Comparison of ENCODE assay signal across 18 cellular contexts in genomic region chr2:191699341-191699945, GRCh38. TPM values are rescaled to one million over a fixed set of nuclear protein-coding genes. Genes with fewer than 3 reads are reported as not detected.
A peak's percentile ranks its signal among the peaks of the same experiment; 100 is the strongest.
DNase-seq lines count a peak whose midpoint lies in the region; ATAC-seq, FAIRE-seq and TF ChIP-seq lines count a peak whose summit lies in the region.
"Had no signal": no experiment of that assay in that cellular context is flagged by ENCODE, and none has a peak within 500 bp of the region (broad histone marks: within the 10 kb centered on the region; RNA-seq: fewer than 3 reads in every experiment).

No MANE protein-coding gene starts in this region.

- H4K20me1 ChIP-seq in K562 (replicated peaks; ENCODE audit: control insufficient read depth, insufficient read depth, low read length): no peaks in the 10 kb centered on the region
- H4K20me1 ChIP-seq: BLaER1 had no signal

- H3K9me3 ChIP-seq in K562 (replicated peaks; ENCODE audit: control insufficient read depth, insufficient read depth, low read depth, low read length) (peaks cover 4% of the 10 kb centered on the region; the same call in 1 of the 2 replicates), esophagus squamous epithelium (no peaks in the 10 kb centered on the region)
- H3K9me3 ChIP-seq: BLaER1, HAP-1 had no signal

- H3K4me2 ChIP-seq in K562 (ENCODE audit: insufficient read depth, low read length): no peak overlapping the region
- H3K4me2 ChIP-seq: BLaER1 had no signal

- H3K36me3 ChIP-seq in K562 (ENCODE audit: control insufficient read depth, insufficient read depth, low read length): no peaks in the 10 kb centered on the region
- no peaks in the 10 kb centered on the region for H3K36me3 ChIP-seq in esophagus squamous epithelium
- H3K36me3 ChIP-seq: BLaER1, HAP-1 had no signal

- no peak overlapping the region for H3K4me3 ChIP-seq in K562
- H3K4me3 ChIP-seq in fibroblast of villous mesenchyme (ENCODE audit: low read depth, low read length): no peak overlapping the region
- H3K4me3 ChIP-seq in esophagus squamous epithelium: no peak overlapping the region
- H3K4me3 ChIP-seq: BLaER1, HAP-1 had no signal

- no peaks in the 10 kb centered on the region for H3K4me1 ChIP-seq in K562 (replicated peaks in 1 of 2; ENCODE audit: control insufficient read depth in 2 of 2, insufficient read depth in 2 of 2, low read length in 2 of 2)
- no peaks in the 10 kb centered on the region for H3K4me1 ChIP-seq in esophagus squamous epithelium
- H3K4me1 ChIP-seq: BLaER1, HAP-1 had no signal

- peaks cover 14% of the 10 kb centered on the region for H3K36me3 Mint-ChIP-seq in activated naive CD8-positive, alpha-beta T cell treated with anti-CD3 and anti-CD28 coated beads, Interleukin-2, amount 10 ng/mL, durations not matched to agents 7 days and 5 days
- H3K36me3 Mint-ChIP-seq in activated naive CD8-positive, alpha-beta T cell treated with anti-CD3 and anti-CD28 coated beads for 36 hours: peaks cover 12% of the 10 kb centered on the region

- TF ChIP-seq POLR2A in K562 (conservative IDR thresholded peaks at IDR 0.05) (no peak; the same call in 1 of the 2 replicates), esophagus squamous epithelium (IDR thresholded peaks at IDR 0.05) (no peak)

- no peaks in the 10 kb centered on the region for H3K79me2 ChIP-seq in K562 (ENCODE audit: control insufficient read depth, insufficient read depth, low read length)

- H3K27ac Mint-ChIP-seq in activated naive CD8-positive, alpha-beta T cell treated with anti-CD3 and anti-CD28 coated beads, Interleukin-2, amount 10 ng/mL, durations not matched to agents 7 days and 5 days: no peak overlapping the region
- H3K27ac Mint-ChIP-seq in activated naive CD8-positive, alpha-beta T cell treated with anti-CD3 and anti-CD28 coated beads for 36 hours: no peak overlapping the region
- H3K27ac Mint-ChIP-seq: CD8-positive, alpha-beta T cell had no signal

- no peak overlapping the region for H3K9ac ChIP-seq in K562 (ENCODE audit: insufficient read depth in 1 of 2, low read depth in 2 of 2, low read length in 2 of 2)
- H3K9ac ChIP-seq: BLaER1 had no signal

- TF ChIP-seq CTCF in K562 (IDR thresholded peaks at IDR 0.05 in 2 of 3, conservative IDR thresholded peaks at IDR 0.05 in 1 of 3; ENCODE audit: insufficient read depth in 2 of 3, low read depth in 1 of 3, low read length in 3 of 3): no peak
- TF ChIP-seq CTCF in fibroblast of villous mesenchyme (IDR thresholded peaks at IDR 0.05; ENCODE audit: insufficient read depth, low read depth, low read length): no peak
- TF ChIP-seq CTCF in esophagus squamous epithelium (IDR thresholded peaks at IDR 0.05): no peak

- WGBS in K562 (ENCODE audit: insufficient coverage, low coverage, missing lambda C conversion rate): 72% methylated on average over 10 of the region's 10 CpGs
- 76 to 83% methylated on average over 10 of the region's 10 CpGs for WGBS in esophagus squamous epithelium, 2 donors

- H3K27ac ChIP-seq in K562 (ENCODE audit: extremely low read depth, low read depth, low read length): no peak overlapping the region
- H3K27ac ChIP-seq in esophagus squamous epithelium: no peak overlapping the region
- H3K27ac ChIP-seq: BLaER1 had no signal

- no peak for FAIRE-seq in K562 (lab: Jason Lieb, UNC)

- H3K4me3 Mint-ChIP-seq in activated naive CD8-positive, alpha-beta T cell treated with anti-CD3 and anti-CD28 coated beads, Interleukin-2, amount 10 ng/mL, durations not matched to agents 7 days and 5 days: no peak overlapping the region
- H3K4me3 Mint-ChIP-seq in activated naive CD8-positive, alpha-beta T cell treated with anti-CD3 and anti-CD28 coated beads for 36 hours: no peak overlapping the region
- H3K4me3 Mint-ChIP-seq: CD8-positive, alpha-beta T cell had no signal

- H3K27me3 ChIP-seq in K562 (ENCODE audit: control insufficient read depth in 2 of 2, insufficient read depth in 2 of 2, low read length in 2 of 2): no peaks in the 10 kb centered on the region
- H3K27me3 ChIP-seq in esophagus squamous epithelium: no peaks in the 10 kb centered on the region
- H3K27me3 ChIP-seq: BLaER1 had no signal

- in situ Hi-C loops in K562 (cut with MboI): no loop called here

- peaks cover 2% of the 10 kb centered on the region for H3K4me1 Mint-ChIP-seq in activated naive CD8-positive, alpha-beta T cell treated with anti-CD3 and anti-CD28 coated beads, Interleukin-2, amount 10 ng/mL, durations not matched to agents 7 days and 5 days
- no peaks in the 10 kb centered on the region for H3K4me1 Mint-ChIP-seq in activated naive CD8-positive, alpha-beta T cell treated with anti-CD3 and anti-CD28 coated beads for 36 hours

- intact Hi-C loops in K562 (cut with micrococcal nuclease): no loop called here
- intact Hi-C loops in esophagus squamous epithelium (cut with DNase I): no loop called here

- no peak overlapping the region for H2AFZ ChIP-seq in K562 (ENCODE audit: low read depth, low read length)

- ATAC-seq in activated naive CD8-positive, alpha-beta T cell treated with anti-CD3 and anti-CD28 coated beads, Interleukin-2, amount 10 ng/mL, durations not matched to agents 7 days and 5 days (ENCODE audit: low read depth): peak; percentile 26
- ATAC-seq in K562: no peak
- ATAC-seq in HG02840 (IDR thresholded peaks at IDR 0.05; ENCODE audit: low FRiP score, unreplicated experiment): no peak
- ATAC-seq: CD8-positive, alpha-beta T cell; Panc1; Right ventricle myocardium inferior had no signal

- H3K9me1 ChIP-seq in K562 (ENCODE audit: control insufficient read depth, insufficient read depth, low read length): no peaks in the 10 kb centered on the region

- H3K9me3 Mint-ChIP-seq in activated naive CD8-positive, alpha-beta T cell treated with anti-CD3 and anti-CD28 coated beads, Interleukin-2, amount 10 ng/mL, durations not matched to agents 7 days and 5 days: peaks cover 2% of the 10 kb centered on the region
- H3K9me3 Mint-ChIP-seq in activated naive CD8-positive, alpha-beta T cell treated with anti-CD3 and anti-CD28 coated beads for 36 hours: no peaks in the 10 kb centered on the region
- H3K9me3 Mint-ChIP-seq: CD8-positive, alpha-beta T cell had no signal

- no peaks in the 10 kb centered on the region for H3K27me3 Mint-ChIP-seq in activated naive CD8-positive, alpha-beta T cell treated with anti-CD3 and anti-CD28 coated beads, Interleukin-2, amount 10 ng/mL, durations not matched to agents 7 days and 5 days
- no peaks in the 10 kb centered on the region for H3K27me3 Mint-ChIP-seq in activated naive CD8-positive, alpha-beta T cell treated with anti-CD3 and anti-CD28 coated beads for 36 hours

- DNase-seq in activated naive CD8-positive, alpha-beta T cell treated with anti-CD3 and anti-CD28 coated beads, Interleukin-2, amount 10 ng/mL, durations not matched to agents 7 days and 5 days: no peak
- DNase-seq in activated naive CD8-positive, alpha-beta T cell treated with anti-CD3 and anti-CD28 coated beads for 36 hours: no peak
- no peak for DNase-seq in K562 (ENCODE audit: extremely low read depth in 1 of 4, low spot score in 3 of 4)
- DNase-seq in fibroblast of villous mesenchyme (ENCODE audit: low read depth): peak; percentile 30
- no peak for DNase-seq in esophagus squamous epithelium (lab: John Stamatoyannopoulos, UW)
- DNase-seq in stimulated activated naive CD4-positive, alpha-beta T cell treated with Interleukin-2 at 50 U/mL for 16 hours (lab: John Stamatoyannopoulos, UW): no peak
- no peak for DNase-seq in stimulated activated CD4-positive, alpha-beta T cell treated with anti-CD3 and anti-CD28 coated beads, Interleukin-12 subunit alpha, Interleukin-12 subunit beta, amount 100 ng/mL, for 4 hours
- DNase-seq: CD8-positive, alpha-beta T cell; NCI-H1048; NCI-H146; NCI-H2081; NCI-H510A; NCI-H82 had no signal

- POLR2A ChIA-PET in activated naive CD8-positive, alpha-beta T cell treated with anti-CD3 and anti-CD28 coated beads, Interleukin-2, amount 10 ng/mL, durations not matched to agents 7 days and 5 days (lab: Charles Lee): no interaction called here
- POLR2A ChIA-PET in K562 (lab: Yijun Ruan, JAX): no interaction called here

- no TSS peak for BruUV-seq in K562 (replicated peaks; lab: Mats Ljungman, UMichigan)

- TF ChIP-seq EP300 in K562 (IDR thresholded peaks at IDR 0.05; ENCODE audit: low read length): no peak

- CTCF ChIA-PET in K562 (lab: Yijun Ruan, JAX; ENCODE audit: low intra/inter-chr PET ratio): no interaction called here

- no peak for TF ChIP-seq RAD21 in K562 (CRISPR knock-in tag; conservative IDR thresholded peaks at IDR 0.05 in 1 of 2, IDR thresholded peaks at IDR 0.05 in 1 of 2)

TF ChIP-seq in K562, 482 proteins besides CTCF, POLR2A, EP300 and RAD21 (continues in another document):
- TF ChIP-seq KLF10 (CRISPR knock-in tag; IDR thresholded peaks at IDR 0.05) (no peak), MCM7 (IDR thresholded peaks at IDR 0.05) (no peak), POLR2B (IDR thresholded peaks at IDR 0.05; ENCODE audit: low read depth, partially characterized antibody) (peak; percentile 61), TRIM24 (IDR thresholded peaks at IDR 0.05) (peak; percentile 14 to 29; a peak in 1 of 4 replicates), KDM4B (IDR thresholded peaks at IDR 0.05; ENCODE audit: borderline replicate concordance in 2 of 2, low read depth in 1 of 2) (no peak), FOXJ3 (CRISPR knock-in tag; IDR thresholded peaks at IDR 0.05) (no peak)

RNA-seq across cellular contexts. Expression of gene NABP1, which starts 21.5 kb away (rescaled TPM):
- total RNA-seq in activated naive CD8-positive, alpha-beta T cell treated with anti-CD3 and anti-CD28 coated beads, Interleukin-2, amount 10 ng/mL, durations not matched to agents 7 days and 5 days: 10 to 100 TPM; 72.6 to 75.9 TPM
- total RNA-seq in activated naive CD8-positive, alpha-beta T cell treated with anti-CD3 and anti-CD28 coated beads for 36 hours: 10 to 100 TPM; 41.1 to 42.1 TPM
- total RNA-seq in K562 (2011; cell fraction: chromatin; rRNA removed; ENCODE audit: low replicate concordance): 68.8 and 169 TPM in 2 replicates
- total RNA-seq in K562 (2011; cell fraction: nucleolus; rRNA removed): 39.4 and 41.1 TPM in 2 replicates
- total RNA-seq in K562 (2011; cell fraction: nucleoplasm; rRNA removed): 97.2 and 188 TPM in 2 replicates
- total RNA-seq in K562 (2014; rRNA removed) (18.6 and 20.2 TPM in 2 replicates), K562 (2014; rRNA removed; fragmentation: Illumina TruSeq; extraction: Trizol) (31.6 and 35.8 TPM in 2 replicates), K562 (2015; rRNA removed; fragmentation: Illumina TruSeq; extraction: Trizol) (37.2 and 44.0 TPM in 2 replicates), K562 (2021) (24.5 and 28.1 TPM in 2 replicates), fibroblast of villous mesenchyme (66.7 and 308 TPM in 2 replicates), esophagus squamous epithelium (10 to 100 TPM; 13.8 to 50.3 (median 23.9) TPM)
- polyA plus RNA-seq in K562 (2011; rRNA removed) (20.5 and 22.2 TPM in 2 replicates), K562 (2014; fragmentation: Illumina TruSeq; extraction: Trizol) (15.6 and 17.1 TPM in 2 replicates), K562 (2014; fragmentation: Nextera tagmentation; extraction: Ambion mirVana) (10 to 100 TPM; 12.8 to 14.9 TPM), K562 (2014; rRNA removed) (13.9 and 15.4 TPM in 2 replicates)
- polyA plus RNA-seq in K562 (2011; cell fraction: cytosol; rRNA removed): 1.8 and 5.1 TPM in 2 replicates
- 56.5 and 66.5 TPM in 2 replicates for polyA plus RNA-seq in K562 (2011; cell fraction: nucleus; rRNA removed)
- polyA plus RNA-seq in K562 (2012): 10.8 and 12.9 TPM in 2 replicates
- 46.2 and 78.7 TPM in 2 replicates for polyA minus RNA-seq in K562 (2011; rRNA and poly(A)+ RNA removed)
- polyA minus RNA-seq in K562 (2011; cell fraction: cytosol; rRNA and poly(A)+ RNA removed): 11.1 and 11.5 TPM in 2 replicates
- polyA minus RNA-seq in K562 (2011; cell fraction: nucleus; rRNA and poly(A)+ RNA removed): 101 and 194 TPM in 2 replicates
